1 cellular context compared by ENCODE assay signal in the genomic region with DNA sequence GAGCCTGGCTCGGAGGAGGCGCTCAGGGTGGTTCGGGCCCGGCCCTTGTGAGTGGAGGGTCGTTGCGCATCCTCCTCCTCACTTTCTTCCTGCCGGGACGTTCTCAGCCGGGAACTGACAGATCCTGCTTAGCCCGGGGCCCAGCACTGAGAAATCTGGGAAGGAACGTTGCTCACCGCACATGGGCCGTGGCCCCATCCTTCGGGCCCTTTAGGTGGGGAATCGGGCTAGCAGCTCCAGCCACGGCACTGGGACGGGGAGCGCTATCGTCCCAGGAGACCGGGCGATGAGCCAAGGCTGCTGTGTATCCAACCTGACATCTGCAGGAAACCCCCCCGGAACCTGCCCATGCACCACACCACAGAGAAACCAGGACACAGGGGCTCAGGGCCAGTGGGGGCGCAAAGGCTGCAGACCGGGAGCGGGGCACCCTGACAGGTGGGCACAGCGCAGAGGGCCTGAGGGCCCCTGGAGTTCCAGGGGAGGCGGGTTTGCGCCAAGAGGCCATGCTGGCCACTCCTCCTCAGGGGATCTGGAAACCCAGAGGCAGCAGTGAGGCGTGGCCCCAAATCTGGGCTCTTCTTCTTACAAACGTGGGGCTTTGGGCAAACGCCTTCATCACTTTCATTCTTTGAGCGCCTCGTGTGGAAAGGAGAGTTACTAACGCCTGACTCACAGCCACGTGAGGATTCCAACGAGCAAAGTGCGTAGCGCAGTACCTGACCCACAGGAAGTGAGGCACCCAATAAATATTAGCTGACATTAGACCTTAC.
TF ChIP-seq lines count a peak whose summit lies in the region.

Gene SH2D5, minus strand, starts transcription at position 116 of the 773 bp plus-strand sequence. CDS start 4,659 bp downstream, outside the sequence.

TF ChIP-seq in K562, 482 proteins besides CTCF, POLR2A, EP300 and RAD21 (continued from another document and continues in another):
- TF ChIP-seq, protein P1, sequence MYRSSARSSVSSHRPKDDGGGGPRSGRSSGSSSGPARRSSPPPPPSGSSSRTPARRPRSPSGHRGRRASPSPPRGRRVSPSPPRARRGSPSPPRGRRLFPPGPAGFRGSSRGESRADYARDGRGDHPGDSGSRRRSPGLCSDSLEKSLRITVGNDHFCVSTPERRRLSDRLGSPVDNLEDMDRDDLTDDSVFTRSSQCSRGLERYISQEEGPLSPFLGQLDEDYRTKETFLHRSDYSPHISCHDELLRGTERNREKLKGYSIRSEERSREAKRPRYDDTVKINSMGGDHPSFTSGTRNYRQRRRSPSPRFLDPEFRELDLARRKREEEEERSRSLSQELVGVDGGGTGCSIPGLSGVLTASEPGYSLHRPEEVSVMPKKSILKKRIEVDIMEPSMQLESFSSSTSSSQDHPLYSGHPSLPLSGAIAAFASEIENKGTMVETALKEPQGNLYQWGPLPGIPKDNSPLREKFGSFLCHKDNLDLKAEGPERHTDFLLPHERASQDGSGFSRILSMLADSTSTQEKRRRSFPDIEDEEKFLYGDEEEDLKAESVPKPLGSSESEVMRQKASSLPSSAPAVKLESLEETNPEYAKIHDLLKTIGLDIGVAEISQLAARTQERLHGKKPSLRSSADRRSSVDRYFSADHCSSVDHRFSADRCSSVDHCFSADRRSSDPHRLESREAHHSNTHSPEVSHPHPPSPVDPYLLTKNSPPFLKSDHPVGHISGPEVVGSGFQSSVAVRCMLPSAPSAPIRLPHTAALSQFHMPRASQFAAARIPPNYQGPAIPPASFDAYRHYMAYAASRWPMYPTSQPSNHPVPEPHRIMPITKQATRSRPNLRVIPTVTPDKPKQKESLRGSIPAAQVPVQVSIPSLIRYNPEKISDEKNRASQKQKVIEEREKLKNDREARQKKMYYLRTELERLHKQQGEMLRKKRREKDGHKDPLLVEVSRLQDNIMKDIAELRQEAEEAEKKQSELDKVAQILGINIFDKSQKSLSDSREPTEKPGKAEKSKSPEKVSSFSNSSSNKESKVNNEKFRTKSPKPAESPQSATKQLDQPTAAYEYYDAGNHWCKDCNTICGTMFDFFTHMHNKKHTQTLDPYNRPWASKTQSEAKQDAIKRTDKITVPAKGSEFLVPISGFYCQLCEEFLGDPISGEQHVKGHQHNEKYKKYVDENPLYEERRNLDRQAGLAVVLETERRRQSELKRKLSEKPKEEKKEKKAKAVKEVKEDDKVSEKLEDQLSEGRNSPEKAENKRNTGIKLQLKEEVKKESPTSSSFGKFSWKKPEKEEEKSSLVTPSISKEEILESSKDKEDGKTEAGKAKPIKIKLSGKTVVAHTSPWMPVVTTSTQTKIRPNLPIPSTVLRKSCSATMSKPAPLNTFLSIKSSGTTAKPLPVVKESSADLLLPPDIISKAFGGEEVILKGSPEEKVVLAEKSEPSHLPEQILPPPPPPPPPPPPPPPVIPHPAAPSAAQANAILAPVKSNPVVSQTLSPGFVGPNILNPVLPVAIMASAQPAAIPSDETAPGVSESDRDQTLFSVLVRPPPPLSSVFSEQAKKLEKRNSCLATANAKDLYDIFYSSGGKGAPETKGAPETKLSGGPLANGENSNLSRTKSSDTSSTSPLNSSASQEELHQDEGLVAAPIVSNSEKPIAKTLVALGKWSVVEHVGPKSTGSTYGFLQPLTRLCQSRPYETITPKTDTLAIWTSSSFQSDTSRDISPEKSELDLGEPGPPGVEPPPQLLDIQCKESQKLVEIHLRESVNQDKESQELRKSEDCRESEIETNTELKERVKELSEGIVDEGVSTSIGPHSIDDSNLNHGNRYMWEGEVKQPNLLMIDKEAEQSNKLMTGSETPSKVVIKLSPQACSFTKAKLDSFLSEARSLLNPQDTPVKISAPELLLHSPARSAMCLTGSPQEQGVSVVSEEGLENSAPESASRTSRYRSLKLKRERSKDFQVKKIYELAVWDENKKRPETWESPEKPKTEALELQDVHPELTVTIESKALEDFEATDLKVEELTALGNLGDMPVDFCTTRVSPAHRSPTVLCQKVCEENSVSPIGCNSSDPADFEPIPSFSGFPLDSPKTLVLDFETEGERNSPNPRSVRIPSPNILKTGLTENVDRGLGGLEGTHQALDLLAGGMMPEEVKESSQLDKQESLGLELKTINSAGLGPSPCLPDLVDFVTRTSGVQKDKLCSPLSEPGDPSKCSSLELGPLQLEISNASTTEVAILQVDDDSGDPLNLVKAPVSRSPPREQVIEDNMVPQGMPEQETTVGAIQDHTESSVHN (IDR thresholded peaks at IDR 0.05; ENCODE audit: borderline replicate concordance in 1 of 2, low read depth in 1 of 2) = 0 out of 4 replicates have a peak, but pooled peaks of 1 of the 2 experiments have one; percentile 39
- peak; percentile 26; the same call in 1 of the 2 replicates for TF ChIP-seq TFAP4 (CRISPR knock-in tag; IDR thresholded peaks at IDR 0.05; ENCODE audit: borderline replicate concordance)
- TF ChIP-seq EHMT2 (IDR thresholded peaks at IDR 0.05) = no peak
- 0 out of 2 replicates have a peak, but pooled peaks have one; percentile 20 for TF ChIP-seq MXI1 (IDR thresholded peaks at IDR 0.05; ENCODE audit: low read depth, low read length)
- TF ChIP-seq BHLHE40 (IDR thresholded peaks at IDR 0.05; ENCODE audit: low read length) = peak; percentile 96
- TF ChIP-seq, protein P2, sequence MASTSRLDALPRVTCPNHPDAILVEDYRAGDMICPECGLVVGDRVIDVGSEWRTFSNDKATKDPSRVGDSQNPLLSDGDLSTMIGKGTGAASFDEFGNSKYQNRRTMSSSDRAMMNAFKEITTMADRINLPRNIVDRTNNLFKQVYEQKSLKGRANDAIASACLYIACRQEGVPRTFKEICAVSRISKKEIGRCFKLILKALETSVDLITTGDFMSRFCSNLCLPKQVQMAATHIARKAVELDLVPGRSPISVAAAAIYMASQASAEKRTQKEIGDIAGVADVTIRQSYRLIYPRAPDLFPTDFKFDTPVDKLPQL (IDR thresholded peaks at IDR 0.05; ENCODE audit: extremely low read depth, insufficient read length) = no peak
- no peak for TF ChIP-seq MEF2D (tag; conservative IDR thresholded peaks at IDR 0.05; ENCODE audit: low read depth)
- no peak for TF ChIP-seq KAT2B (IDR thresholded peaks at IDR 0.05; ENCODE audit: low read depth, low read length)
- TF ChIP-seq JUND (IDR thresholded peaks at IDR 0.05; ENCODE audit: borderline replicate concordance, low read depth, low read length) = peak; percentile 93
- TF ChIP-seq JUND (tag; IDR thresholded peaks at IDR 0.05; ENCODE audit: borderline replicate concordance, low read depth, low read length) = peak; percentile 90; the same call in 2 of the 3 replicates
- peak; percentile 31 for TF ChIP-seq FOS (IDR thresholded peaks at IDR 0.05; ENCODE audit: extremely low read depth, insufficient read length)
- TF ChIP-seq ZFP1 (CRISPR knock-in tag; IDR thresholded peaks at IDR 0.05) = no peak
- TF ChIP-seq RUNX1 (IDR thresholded peaks at IDR 0.05; ENCODE audit: low read depth) = no peak
- peak; percentile 76 for TF ChIP-seq JUN (IDR thresholded peaks at IDR 0.05; ENCODE audit: borderline replicate concordance, low read depth, low read length)
- no peak for TF ChIP-seq JUN (CRISPR knock-in tag; IDR thresholded peaks at IDR 0.05; ENCODE audit: borderline replicate concordance)
- TF ChIP-seq ZSCAN32 (CRISPR knock-in tag; IDR thresholded peaks at IDR 0.05) = no peak
- TF ChIP-seq THRB (CRISPR knock-in tag; conservative IDR thresholded peaks at IDR 0.05) = no peak
- TF ChIP-seq SMARCA5 (IDR thresholded peaks at IDR 0.05) = peak; percentile 13; the same call in 1 of the 2 replicates
- TF ChIP-seq MITF (IDR thresholded peaks at IDR 0.05) = peak; percentile 98
- peak; percentile 56 to 88 for TF ChIP-seq E2F6 (IDR thresholded peaks at IDR 0.05; ENCODE audit: borderline replicate concordance in 1 of 2, extremely low read depth in 1 of 2, insufficient read depth in 1 of 2, insufficient read length in 1 of 2, low read depth in 1 of 2, low read length in 1 of 2, poor library complexity in 1 of 2, severe bottlenecking in 1 of 2)
- peak; percentile 25; the same call in 1 of the 2 replicates for TF ChIP-seq CBFA2T2 (conservative IDR thresholded peaks at IDR 0.05)
- TF ChIP-seq GABPA (tag; conservative IDR thresholded peaks at IDR 0.05; ENCODE audit: low read depth) = peak; percentile 62
- peak in 1 of 2 experiments; percentile 41; a peak in 2 of 4 replicates for TF ChIP-seq TEAD1 (CRISPR knock-in tag; IDR thresholded peaks at IDR 0.05)
- TF ChIP-seq, protein P3, sequence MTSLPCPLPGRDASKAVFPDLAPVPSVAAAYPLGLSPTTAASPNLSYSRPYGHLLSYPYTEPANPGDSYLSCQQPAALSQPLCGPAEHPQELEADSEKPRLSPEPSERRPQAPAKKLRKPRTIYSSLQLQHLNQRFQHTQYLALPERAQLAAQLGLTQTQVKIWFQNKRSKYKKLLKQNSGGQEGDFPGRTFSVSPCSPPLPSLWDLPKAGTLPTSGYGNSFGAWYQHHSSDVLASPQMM (CRISPR knock-in tag; IDR thresholded peaks at IDR 0.05) = no peak
- TF ChIP-seq, protein P4, sequence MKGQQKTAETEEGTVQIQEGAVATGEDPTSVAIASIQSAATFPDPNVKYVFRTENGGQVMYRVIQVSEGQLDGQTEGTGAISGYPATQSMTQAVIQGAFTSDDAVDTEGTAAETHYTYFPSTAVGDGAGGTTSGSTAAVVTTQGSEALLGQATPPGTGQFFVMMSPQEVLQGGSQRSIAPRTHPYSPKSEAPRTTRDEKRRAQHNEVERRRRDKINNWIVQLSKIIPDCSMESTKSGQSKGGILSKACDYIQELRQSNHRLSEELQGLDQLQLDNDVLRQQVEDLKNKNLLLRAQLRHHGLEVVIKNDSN (CRISPR knock-in tag; IDR thresholded peaks at IDR 0.05) = peak; percentile 88
- no peak for TF ChIP-seq IFI16 (CRISPR knock-in tag; IDR thresholded peaks at IDR 0.05)
- TF ChIP-seq, protein P5, sequence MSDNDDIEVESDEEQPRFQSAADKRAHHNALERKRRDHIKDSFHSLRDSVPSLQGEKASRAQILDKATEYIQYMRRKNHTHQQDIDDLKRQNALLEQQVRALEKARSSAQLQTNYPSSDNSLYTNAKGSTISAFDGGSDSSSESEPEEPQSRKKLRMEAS (CRISPR knock-in tag; IDR thresholded peaks at IDR 0.05) = peak; percentile 90
